15 cellular contexts compared by ENCODE assay signal in genomic region chr5:53397845-53398244, GRCh38.
DNase-seq lines count a peak whose midpoint lies in the region; ATAC-seq and TF ChIP-seq lines count a peak whose summit lies in the region.
"Had no signal": no experiment of that assay in that cellular context is flagged by ENCODE, and none has a peak within 500 bp of the region (broad histone marks: within the 10 kb centered on the region; RNA-seq: fewer than 3 reads in every experiment).

No MANE protein-coding gene starts in this region.

- peak; percentile 62 for DNase-seq in HCEC 1CT
- DNase-seq in T1000 (lab: John Stamatoyannopoulos, UW), result peak; percentile 79
- DNase-seq in foreskin fibroblast, result peak; percentile 95 to 98
- DNase-seq in NCI-H526 (lab: John Stamatoyannopoulos, UW), result no peak
- DNase-seq in stimulated activated CD4-positive, alpha-beta T cell treated with anti-CD3 and anti-CD28 coated beads, Interleukin-1b, Interleukin-23, amount 100 ng/mL, for 48 hours, result no peak
- no peak for DNase-seq in AML-193 (lab: John Stamatoyannopoulos, UW)
- DNase-seq: activated naive CD8-positive, alpha-beta T cell treated with anti-CD3 and anti-CD28 coated beads for 36 hours; immature natural killer cell; NCI-H1092 treated with DMSO at 0.1 percent for 48 hours; NCI-H82; stimulated activated CD4-positive, alpha-beta T cell treated with anti-CD3 and anti-CD28 coated beads, Interleukin-15, amount 100 ng/mL, for 24 hours; T-helper 1 cell had no signal

- ATAC-seq in HG03039 (IDR thresholded peaks at IDR 0.05; ENCODE audit: unreplicated experiment), result no peak

- H3K4me3 ChIP-seq in foreskin fibroblast (ENCODE audit: low read depth in 1 of 2, low read length in 2 of 2) (no peak overlapping the region), skeletal muscle satellite cell (ENCODE audit: low read length) (no peak overlapping the region)

- no peaks in the 10 kb centered on the region for H3K36me3 ChIP-seq in skeletal muscle satellite cell (ENCODE audit: insufficient read depth, low read length)
- H3K36me3 ChIP-seq: neutrophil had no signal

- H3K27me3 ChIP-seq in skeletal muscle satellite cell (ENCODE audit: control insufficient read depth, insufficient read depth, low read length), result no peaks in the 10 kb centered on the region
- H3K27me3 ChIP-seq: neutrophil had no signal

- H3K4me2 ChIP-seq in skeletal muscle satellite cell (ENCODE audit: low read length), result peak overlapping the region; percentile 13

- no peak overlapping the region for H3K9ac ChIP-seq in skeletal muscle satellite cell (ENCODE audit: low read depth, low read length)

- no peaks in the 10 kb centered on the region for H3K9me3 ChIP-seq in skeletal muscle satellite cell (replicated peaks; ENCODE audit: low read length)
- H3K9me3 ChIP-seq: neutrophil had no signal

- no peak for TF ChIP-seq CTCF in foreskin fibroblast (IDR thresholded peaks at IDR 0.05; ENCODE audit: low read depth, low read length)

- peaks cover 16% of the 10 kb centered on the region for H3K4me1 ChIP-seq in skeletal muscle satellite cell (ENCODE audit: control insufficient read depth, insufficient read depth, low read length)

Comparison
In these comparisons a context has a peak if more than half of its experiments do, and no peak if none do; other contexts are left out.
1. DNase-seq: peak in HCEC 1CT (single experiment), T1000 (single experiment) and foreskin fibroblast (2 of 2); none in NCI-H526 (0 of 2), stimulated activated CD4-positive, alpha-beta T cell treated with anti-CD3 and anti-CD28 coated beads, Interleukin-1b, Interleukin-23, amount 100 ng/mL, for 48 hours (single experiment) and AML-193 (0 of 2).